Comparison of ENCODE assay signal across 8 cellular contexts in the genomic region with DNA sequence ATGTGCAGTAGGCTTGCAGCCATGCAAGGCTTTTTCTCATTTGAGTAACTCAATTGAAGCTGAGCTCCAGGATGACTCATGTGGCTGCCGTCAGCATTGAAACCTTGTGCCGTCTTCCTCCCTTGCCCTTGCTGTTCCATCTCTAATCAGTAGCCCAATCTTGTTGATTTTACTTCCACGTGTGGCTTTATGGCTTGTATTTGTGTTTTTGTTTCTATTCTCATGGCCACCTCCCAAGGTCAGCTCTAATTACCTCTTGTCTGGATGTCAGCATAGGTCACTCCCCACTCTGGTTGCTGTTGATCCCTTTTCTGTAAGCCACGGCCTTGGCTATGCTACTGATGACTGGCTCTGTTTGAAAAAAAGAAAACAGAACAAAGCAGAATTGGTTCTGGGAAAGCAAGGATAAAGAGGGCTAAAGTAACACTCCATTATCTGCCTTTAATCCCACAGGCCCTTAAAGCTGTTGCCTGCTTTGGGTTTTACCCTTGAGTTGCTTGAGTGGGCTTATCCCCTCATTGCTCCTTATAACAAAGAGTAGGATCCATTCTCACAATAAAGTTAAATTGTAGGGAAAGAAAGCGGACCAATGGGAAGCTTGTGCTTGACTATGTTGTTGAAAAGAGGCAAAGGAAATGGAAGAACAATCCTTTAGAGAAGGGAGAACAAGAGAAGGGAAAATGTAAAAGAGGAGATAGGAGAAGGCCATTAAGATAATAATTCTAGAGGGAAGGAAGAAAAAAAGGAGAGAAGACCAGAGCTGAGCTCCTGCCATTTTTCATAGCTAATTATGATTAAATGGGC.
A peak's percentile ranks its signal among the peaks of the same experiment; 100 is the strongest.
DNase-seq lines count a peak whose midpoint lies in the region; ATAC-seq and TF ChIP-seq lines count a peak whose summit lies in the region.

No MANE protein-coding gene starts in this region.

- TF ChIP-seq POLR2A in suprapubic skin (IDR thresholded peaks at IDR 0.05) = no peak

- 50% methylated on average over 5 of the region's 5 CpGs for WGBS in suprapubic skin

- H3K4me3 ChIP-seq in GM12865 (ENCODE audit: low read depth, low read length) (no peak overlapping the region), astrocyte of the spinal cord (ENCODE audit: low read depth, low read length) (no peak overlapping the region), mucosa of descending colon (no peak overlapping the region), suprapubic skin (no peak overlapping the region)

- ATAC-seq in HG03354 (IDR thresholded peaks at IDR 0.05; ENCODE audit: poor library complexity, severe bottlenecking, unreplicated experiment) (peak; percentile 55), mucosa of descending colon (peak; percentile 74)

- no peaks in the 10 kb centered on the region for H3K9me3 ChIP-seq in mucosa of descending colon
- no peaks in the 10 kb centered on the region for H3K9me3 ChIP-seq in suprapubic skin

- H3K27ac ChIP-seq in suprapubic skin = no peak overlapping the region

- in situ Hi-C loops in astrocyte of the spinal cord (cut with HindIII; ENCODE audit: low sequenced_read_pairs) = no loop called here
- in situ Hi-C loops in KBM-7 (cut with MboI; ENCODE audit: low pct_unique_long_range_greater_than_20kb, low sequenced_read_pairs) = no loop called here

- intact Hi-C loops in mucosa of descending colon (cut with DNase I, micrococcal nuclease) = no loop called here

- no peak for TF ChIP-seq CTCF in GM12865 (IDR thresholded peaks at IDR 0.05; ENCODE audit: insufficient read depth, low read depth, low read length, missing control alignments)
- no peak for TF ChIP-seq CTCF in astrocyte of the spinal cord (IDR thresholded peaks at IDR 0.05; ENCODE audit: low read depth, low read length)
- TF ChIP-seq CTCF in mucosa of descending colon (IDR thresholded peaks at IDR 0.05) = no peak
- no peak for TF ChIP-seq CTCF in suprapubic skin (IDR thresholded peaks at IDR 0.05)

- no peaks in the 10 kb centered on the region for H3K4me1 ChIP-seq in mucosa of descending colon (ENCODE audit: low read depth)
- H3K4me1 ChIP-seq in suprapubic skin = peaks cover 5% of the 10 kb centered on the region

- TF ChIP-seq EP300 in suprapubic skin (IDR thresholded peaks at IDR 0.05) = no peak

- H3K27me3 ChIP-seq in suprapubic skin = no peaks in the 10 kb centered on the region

- DNase-seq in GM12865 (ENCODE audit: low read depth) = peak; percentile 44
- peak; percentile 91 for DNase-seq in astrocyte of the spinal cord (ENCODE audit: low read depth, low spot score)
- DNase-seq in mucosa of descending colon = peak in 1 of 3 donors; percentile 10
- no peak for DNase-seq in suprapubic skin (ENCODE audit: low spot score in 2 of 2)
- no peak for DNase-seq in activated gamma-delta T cell (lab: John Stamatoyannopoulos, UW)
- DNase-seq in KBM-7 = no peak
- DNase-seq in NCI-H2171 (lab: John Stamatoyannopoulos, UW) = no peak

- H3K36me3 ChIP-seq in mucosa of descending colon (ENCODE audit: low read depth) = no peaks in the 10 kb centered on the region
- no peaks in the 10 kb centered on the region for H3K36me3 ChIP-seq in suprapubic skin

Comparison
In these comparisons a context has a peak if more than half of its experiments do, and no peak if none do; other contexts are left out.
1. DNase-seq: peak in GM12865 (single experiment) and astrocyte of the spinal cord (single experiment); none in suprapubic skin (0 of 2), activated gamma-delta T cell (single experiment), KBM-7 (single experiment) and NCI-H2171 (single experiment).